In genomic region chr2:60958361-60958760, GRCh38 we compare ENCODE assay signal across 19 cellular contexts. TPM values are rescaled to one million over a fixed set of nuclear protein-coding genes. Genes with fewer than 3 reads are reported as not detected.
DNase-seq lines count a peak whose midpoint lies in the region; TF ChIP-seq lines count a peak whose summit lies in the region.
"Had no signal": no experiment of that assay in that cellular context is flagged by ENCODE, and none has a peak within 500 bp of the region (broad histone marks: within the 10 kb centered on the region; RNA-seq: fewer than 3 reads in every experiment).

No MANE protein-coding gene starts in this region.

- H3F3A ChIP-seq in PC-9 (ENCODE audit: insufficient read depth, low read depth), result peaks cover 28% of the 10 kb centered on the region

- H3K9me3 ChIP-seq in PC-9 (ENCODE audit: insufficient read depth, low read depth) (no peaks in the 10 kb centered on the region), esophagus squamous epithelium (no peaks in the 10 kb centered on the region), trophoblast cell (ENCODE audit: insufficient read depth, low read depth, low read length) (no peaks in the 10 kb centered on the region), Peyer's patch (no peaks in the 10 kb centered on the region)
- H3K9me3 ChIP-seq: prostate gland had no signal

- no peak overlapping the region for H3K9ac ChIP-seq in trophoblast cell (ENCODE audit: low read length)

- CTCF ChIA-PET in PC-9 (lab: Charles Lee), result interaction anchor here (0.6 kb wide), 1 partner anchor 76 kb away, joined by 3 read pairs; no protein-coding TSS in a partner anchor

- TF ChIP-seq POLR2A in esophagus squamous epithelium (IDR thresholded peaks at IDR 0.05), result no peak
- no peak for TF ChIP-seq POLR2A in Peyer's patch (IDR thresholded peaks at IDR 0.05)

- peak overlapping the region; percentile 77 for H3K27ac ChIP-seq in PC-9
- H3K27ac ChIP-seq in esophagus squamous epithelium, result peak overlapping the region; percentile 80 to 89 (median 86)
- H3K27ac ChIP-seq in trophoblast cell (ENCODE audit: low read depth, low read length), result no peak overlapping the region
- peak overlapping the region in 2 of 4 donors; percentile 14 to 15 for H3K27ac ChIP-seq in Peyer's patch
- H3K27ac ChIP-seq in coronary artery, result no peak overlapping the region
- H3K27ac ChIP-seq: C4-2B, prostate gland, VCaP had no signal

- H4K91ac ChIP-seq in trophoblast cell (ENCODE audit: low read depth, low read length), result no peak overlapping the region

- no peak overlapping the region for H2AK5ac ChIP-seq in trophoblast cell (ENCODE audit: low read length)

- H3K9me2 ChIP-seq in PC-9 (ENCODE audit: insufficient read depth), result no peaks in the 10 kb centered on the region

- peaks cover 2% of the 10 kb centered on the region; the same call in 1 of the 2 replicates for H3K36me3 ChIP-seq in PC-9 (ENCODE audit: low read depth)
- peaks cover 0 to 10% (median 0%) of the 10 kb centered on the region in 3 donors for H3K36me3 ChIP-seq in esophagus squamous epithelium
- H3K36me3 ChIP-seq in trophoblast cell (ENCODE audit: control insufficient read depth in 1 of 2, insufficient read depth in 2 of 2, low read length in 2 of 2), result no peaks in the 10 kb centered on the region
- peaks cover 0 to 14% (median 0%) of the 10 kb centered on the region in 3 donors for H3K36me3 ChIP-seq in Peyer's patch
- H3K36me3 ChIP-seq: prostate gland had no signal

- intact Hi-C loops in PC-9 (cut with micrococcal nuclease; ENCODE audit: unreplicated experiment) (no loop called here), esophagus squamous epithelium (cut with DNase I) (no loop called here)

- H3K18ac ChIP-seq in trophoblast cell (ENCODE audit: low read length), result no peak overlapping the region

- no peaks in the 10 kb centered on the region for H4K20me1 ChIP-seq in PC-9 (ENCODE audit: insufficient read depth)

- WGBS in esophagus squamous epithelium, 2 donors, result 65 to 71% methylated on average over 3 of the region's 3 CpGs
- no CpG with 5 or more reads among the region's 3 CpGs for WGBS in trophoblast cell (ENCODE audit: extremely low coverage, insufficient coverage, insufficient read length)

- TF ChIP-seq CTCF in PC-9 (conservative IDR thresholded peaks at IDR 0.05) (no peak), esophagus squamous epithelium (IDR thresholded peaks at IDR 0.05) (no peak), Peyer's patch (IDR thresholded peaks at IDR 0.05) (no peak), coronary artery (IDR thresholded peaks at IDR 0.05) (no peak)

- H2BK120ac ChIP-seq in trophoblast cell (ENCODE audit: insufficient read depth, low read length, poor library complexity), result no peak overlapping the region

- no peak overlapping the region for H3K23ac ChIP-seq in trophoblast cell (ENCODE audit: low read length)

- H3K79me2 ChIP-seq in PC-9 (ENCODE audit: low read depth) (no peaks in the 10 kb centered on the region), trophoblast cell (ENCODE audit: control insufficient read depth, insufficient read depth, low read length, poor library complexity) (no peaks in the 10 kb centered on the region)

- H2BK5ac ChIP-seq in trophoblast cell (ENCODE audit: low read depth, low read length, poor library complexity), result no peak overlapping the region

- no peak overlapping the region for H3K14ac ChIP-seq in trophoblast cell (ENCODE audit: low read length)

- no TSS peak for BruUV-seq in PC-9 (replicated peaks; lab: Mats Ljungman, UMichigan)

- H3K4me3 ChIP-seq in PC-9, result no peak overlapping the region
- H3K4me3 ChIP-seq in esophagus squamous epithelium, result no peak overlapping the region
- no peak overlapping the region for H3K4me3 ChIP-seq in trophoblast cell (ENCODE audit: low read depth, low read length)
- H3K4me3 ChIP-seq in Peyer's patch, result no peak overlapping the region
- no peak overlapping the region for H3K4me3 ChIP-seq in coronary artery
- H3K4me3 ChIP-seq: GM23338, prostate gland had no signal

- no peaks in the 10 kb centered on the region for H3K27me3 ChIP-seq in PC-9 (ENCODE audit: insufficient read depth, low read depth)
- H3K27me3 ChIP-seq in esophagus squamous epithelium, result no peaks in the 10 kb centered on the region
- no peaks in the 10 kb centered on the region for H3K27me3 ChIP-seq in trophoblast cell (ENCODE audit: insufficient read depth, low read length)
- H3K27me3 ChIP-seq in Peyer's patch, result no peaks in the 10 kb centered on the region

- POLR2A ChIA-PET in PC-9 (lab: Charles Lee; ENCODE audit: unreplicated experiment), result interaction anchor here (0.7 kb wide), 1 partner anchor 31 kb away, joined by 5 read pairs; no protein-coding TSS in a partner anchor

- H3K4me1 ChIP-seq in PC-9 (replicated peaks; ENCODE audit: insufficient read depth) (peaks cover 61% of the 10 kb centered on the region), esophagus squamous epithelium (peaks cover 9 to 66% (median 20%) of the 10 kb centered on the region in 3 donors), trophoblast cell (ENCODE audit: control insufficient read depth in 1 of 2, insufficient read depth in 2 of 2, low read length in 2 of 2) (peaks cover 2 to 4% of the 10 kb centered on the region in 2 experiments), Peyer's patch (no peaks in the 10 kb centered on the region)
- H3K4me1 ChIP-seq: prostate gland had no signal

- H2BK12ac ChIP-seq in trophoblast cell (ENCODE audit: low read length), result no peak overlapping the region

- DNase-seq in AG20443 (ENCODE audit: low spot score), result peak; percentile 16
- DNase-seq in PC-9, result no peak
- no peak for DNase-seq in esophagus squamous epithelium (lab: John Stamatoyannopoulos, UW)
- DNase-seq in trophoblast cell, result peak; percentile 33 to 53
- no peak for DNase-seq in HPDE6-E6E7 (ENCODE audit: extremely low spot score)
- DNase-seq in Peyer's patch, result no peak
- DNase-seq in coronary artery (ENCODE audit: low spot score), result no peak
- no peak for DNase-seq in Kasumi-1 (lab: John Stamatoyannopoulos, UW)
- DNase-seq: activated CD8-positive, alpha-beta T cell treated with anti-CD3 and anti-CD28 coated beads, Interleukin-2, amount 10 ng/mL, durations not matched to agents 7 days and 5 days; left ventricle myocardium superior; naive B cell; NCI-H2081; NCI-H526 treated with DMSO at 0.1 percent for 48 hours; stimulated activated CD4-positive, alpha-beta T cell treated with anti-CD3 and anti-CD28 coated beads, Interleukin-15, amount 100 ng/mL, for 24 hours; stimulated activated naive CD8-positive, alpha-beta T cell treated with anti-CD3 and anti-CD28 coated beads, Interleukin-15, amount 100 ng/mL, for 72 hours had no signal

- H4K8ac ChIP-seq in trophoblast cell (ENCODE audit: low read depth, low read length), result no peak overlapping the region

- no peak overlapping the region for H3K4ac ChIP-seq in trophoblast cell (ENCODE audit: low read depth, low read length)

- no peak overlapping the region for H4K12ac ChIP-seq in trophoblast cell (ENCODE audit: low read depth, low read length)

- H2AFZ ChIP-seq in PC-9 (peak overlapping the region; percentile 1; the same call in 1 of the 2 replicates), trophoblast cell (ENCODE audit: insufficient read depth, low read length, poor library complexity) (no peak overlapping the region)
- H2AFZ ChIP-seq: GM23338 had no signal

- 0 out of 2 replicates have a peak overlapping the region, but pooled peaks have one; percentile 48 for H3K4me2 ChIP-seq in PC-9
- no peak overlapping the region for H3K4me2 ChIP-seq in trophoblast cell (ENCODE audit: low read length)
- H3K4me2 ChIP-seq: GM23338 had no signal

- H3K79me1 ChIP-seq in trophoblast cell (ENCODE audit: low read length), result peaks cover 4% of the 10 kb centered on the region

RNA-seq across cellular contexts. Expression of gene PEX13, which starts 59.2 kb away (rescaled TPM):
- 28.4 and 32.4 TPM in 2 replicates for total RNA-seq in PC-9 (2021)
- total RNA-seq in esophagus squamous epithelium, result 10 to 100 TPM; 19.6 to 39.3 (median 28.5) TPM
- 18.6 and 19.5 TPM in 2 replicates for polyA plus RNA-seq in trophoblast cell (2013)
- total RNA-seq in Peyer's patch, result 10 to 100 TPM; 28.1 to 49.7 (median 34.1) TPM

RNA-seq across cellular contexts. Expression of gene PUS10, which starts 59.7 kb away (rescaled TPM):
- 4.5 and 5.1 TPM in 2 replicates for total RNA-seq in PC-9 (2021)
- total RNA-seq in esophagus squamous epithelium, result 1 to 10 TPM; 3.7 to 9.1 (median 5.4) TPM
- 2.5 and 2.6 TPM in 2 replicates for polyA plus RNA-seq in trophoblast cell (2013)
- total RNA-seq in Peyer's patch, result 10 to 100 TPM; 11.6 to 33.5 (median 23.1) TPM

Comparison
In these comparisons a context has a peak if more than half of its experiments do, and no peak if none do; other contexts are left out.
1. DNase-seq: peak in AG20443 (single experiment) and trophoblast cell (2 of 2); none in PC-9 (0 of 2), esophagus squamous epithelium (single experiment), HPDE6-E6E7 (single experiment), Peyer's patch (0 of 3), coronary artery (single experiment) and Kasumi-1 (0 of 2).
2. H3K27ac ChIP-seq: peak in PC-9 (single experiment) and esophagus squamous epithelium (4 of 4); none in trophoblast cell (single experiment) and coronary artery (0 of 2).